15 cellular contexts compared by ENCODE assay signal in genomic region chr2:238024986-238025385, GRCh38. TPM values are rescaled to one million over a fixed set of nuclear protein-coding genes. Genes with fewer than 3 reads are reported as not detected.
A peak's percentile ranks its signal among the peaks of the same experiment; 100 is the strongest.
DNase-seq lines count a peak whose midpoint lies in the region; ATAC-seq and TF ChIP-seq lines count a peak whose summit lies in the region.
"Had no signal": no experiment of that assay in that cellular context is flagged by ENCODE, and none has a peak within 500 bp of the region (broad histone marks: within the 10 kb centered on the region; RNA-seq: fewer than 3 reads in every experiment).

No MANE protein-coding gene starts in this region.

- H3K9me3 ChIP-seq in mesenchymal stem cell (ENCODE audit: control insufficient read depth, low read length) (no peaks in the 10 kb centered on the region), BE2C (no peaks in the 10 kb centered on the region)
- H3K9me3 ChIP-seq: A549, body of pancreas, sigmoid colon, tibial nerve had no signal

- no peak for TF ChIP-seq CTCF in GM10248 (IDR thresholded peaks at IDR 0.05; ENCODE audit: control extremely low read depth, extremely low read depth, low read depth, missing control alignments)
- no peak for TF ChIP-seq CTCF in BE2C (IDR thresholded peaks at IDR 0.05; ENCODE audit: low read depth, low read length)

- H3K4me3 Mint-ChIP-seq in activated T-helper 2 cell treated with anti-CD3 and anti-CD28 coated beads, Interferon-gamma antibody, Interleukin-2, Interleukin-4, amounts not matched to agents 10 μg/mL and 5 μg/mL and 100 μg/mL, durations not matched to agents 14 hours and 24 hours and 36 hours (ENCODE audit: low read depth), result peak overlapping the region; percentile 66
- no peak overlapping the region for H3K4me3 Mint-ChIP-seq in stimulated activated naive CD8-positive, alpha-beta T cell treated with anti-CD3 and anti-CD28 coated beads, Interleukin-15, Interleukin-2, amounts not matched to agents 100 ng/mL and 50 ng/mL, for 24 hours

- no peak overlapping the region for H2AK5ac ChIP-seq in mesenchymal stem cell (ENCODE audit: low read length, severe bottlenecking)

- H2AFZ ChIP-seq in mesenchymal stem cell (ENCODE audit: low read depth, low read length), result no peak overlapping the region

- H3K27me3 ChIP-seq in mesenchymal stem cell (ENCODE audit: control insufficient read depth in 1 of 2, insufficient read depth in 1 of 2, low read length in 2 of 2) (no peaks in the 10 kb centered on the region), BE2C (no peaks in the 10 kb centered on the region)
- H3K27me3 ChIP-seq: body of pancreas, sigmoid colon, tibial nerve had no signal

- no peak overlapping the region for H4K8ac ChIP-seq in mesenchymal stem cell (ENCODE audit: low read length)

- H3K36me3 ChIP-seq in mesenchymal stem cell (ENCODE audit: control insufficient read depth in 1 of 2, insufficient read depth in 2 of 2, low read depth in 1 of 2, low read length in 2 of 2) (peaks cover 25 to 50% of the 10 kb centered on the region in 2 experiments), BE2C (peaks cover under 1% of the 10 kb centered on the region)

- no peak overlapping the region for H3K23ac ChIP-seq in mesenchymal stem cell (ENCODE audit: low read length in 2 of 2)

- no peak overlapping the region for H2BK5ac ChIP-seq in mesenchymal stem cell (ENCODE audit: low read depth, low read length, poor library complexity, severe bottlenecking)

- WGBS in mesenchymal stem cell, result 81% methylated on average over 8 of the region's 8 CpGs

- H4K91ac ChIP-seq in mesenchymal stem cell (ENCODE audit: low read length), result no peak overlapping the region

- H3K27ac Mint-ChIP-seq in activated T-helper 2 cell treated with anti-CD3 and anti-CD28 coated beads, Interferon-gamma antibody, Interleukin-2, Interleukin-4, amounts not matched to agents 10 μg/mL and 5 μg/mL and 100 μg/mL, durations not matched to agents 14 hours and 24 hours and 36 hours, result peak overlapping the region; percentile 86
- H3K27ac Mint-ChIP-seq in stimulated activated naive CD8-positive, alpha-beta T cell treated with anti-CD3 and anti-CD28 coated beads, Interleukin-15, Interleukin-2, amounts not matched to agents 100 ng/mL and 50 ng/mL, for 24 hours, result peak overlapping the region; percentile 61

- no peaks in the 10 kb centered on the region for H3K9me3 Mint-ChIP-seq in activated T-helper 2 cell treated with anti-CD3 and anti-CD28 coated beads, Interferon-gamma antibody, Interleukin-2, Interleukin-4, amounts not matched to agents 10 μg/mL and 5 μg/mL and 100 μg/mL, durations not matched to agents 14 hours and 24 hours and 36 hours
- no peaks in the 10 kb centered on the region for H3K9me3 Mint-ChIP-seq in stimulated activated naive CD8-positive, alpha-beta T cell treated with anti-CD3 and anti-CD28 coated beads, Interleukin-15, Interleukin-2, amounts not matched to agents 100 ng/mL and 50 ng/mL, for 24 hours

- peaks cover 72% of the 10 kb centered on the region for H3K36me3 Mint-ChIP-seq in activated T-helper 2 cell treated with anti-CD3 and anti-CD28 coated beads, Interferon-gamma antibody, Interleukin-2, Interleukin-4, amounts not matched to agents 10 μg/mL and 5 μg/mL and 100 μg/mL, durations not matched to agents 14 hours and 24 hours and 36 hours (ENCODE audit: low read depth)
- H3K36me3 Mint-ChIP-seq in stimulated activated naive CD8-positive, alpha-beta T cell treated with anti-CD3 and anti-CD28 coated beads, Interleukin-15, Interleukin-2, amounts not matched to agents 100 ng/mL and 50 ng/mL, for 24 hours (ENCODE audit: low read depth), result peaks cover 52% of the 10 kb centered on the region

- POLR2A ChIA-PET in GM10248 (lab: Yijun Ruan, JAX), result no interaction called here

- H3K18ac ChIP-seq in mesenchymal stem cell (ENCODE audit: low read depth in 1 of 2, low read length in 2 of 2), result no peak overlapping the region

- no peak overlapping the region for H2BK12ac ChIP-seq in mesenchymal stem cell (ENCODE audit: low read length in 2 of 2)

- H3K4ac ChIP-seq in mesenchymal stem cell (ENCODE audit: low read depth in 1 of 2, low read length in 2 of 2), result peak overlapping the region in 1 of 2 experiments; percentile 6

- CTCF ChIA-PET in GM10248 (lab: Yijun Ruan, JAX), result no interaction called here

- H3K9ac ChIP-seq in mesenchymal stem cell (ENCODE audit: low read length), result no peak overlapping the region

- H3K4me1 ChIP-seq in mesenchymal stem cell (ENCODE audit: control insufficient read depth, insufficient read depth, low read depth, low read length) (peaks cover 6% of the 10 kb centered on the region), BE2C (no peaks in the 10 kb centered on the region)
- H3K4me1 ChIP-seq: body of pancreas, sigmoid colon, tibial nerve had no signal

- H3K27me3 Mint-ChIP-seq in activated T-helper 2 cell treated with anti-CD3 and anti-CD28 coated beads, Interferon-gamma antibody, Interleukin-2, Interleukin-4, amounts not matched to agents 10 μg/mL and 5 μg/mL and 100 μg/mL, durations not matched to agents 14 hours and 24 hours and 36 hours (ENCODE audit: low read depth), result no peaks in the 10 kb centered on the region
- H3K27me3 Mint-ChIP-seq in stimulated activated naive CD8-positive, alpha-beta T cell treated with anti-CD3 and anti-CD28 coated beads, Interleukin-15, Interleukin-2, amounts not matched to agents 100 ng/mL and 50 ng/mL, for 24 hours, result no peaks in the 10 kb centered on the region

- no peak overlapping the region for H3K4me2 ChIP-seq in mesenchymal stem cell (ENCODE audit: low read length, poor library complexity, severe bottlenecking)
- H3K4me2 ChIP-seq: A549 had no signal

- intact Hi-C loops in activated T-helper 2 cell treated with anti-CD3 and anti-CD28 coated beads, Interferon-gamma antibody, Interleukin-2, Interleukin-4, amounts not matched to agents 10 μg/mL and 5 μg/mL and 100 μg/mL, durations not matched to agents 14 hours and 24 hours and 36 hours (cut with micrococcal nuclease), result loop anchor here (1.0 to 5.0 kb wide), 5 partner anchors 16 to 57 kb away; partner anchors contain the start of gene SCLY

- DNase-seq in activated CD4-positive, alpha-beta T cell treated with anti-CD3 and anti-CD28 coated beads for 48 hours, result peak; percentile 73
- DNase-seq in activated CD4-positive, alpha-beta T cell treated with anti-CD3 and anti-CD28 coated beads for 1 hour, result no peak
- DNase-seq in activated T-helper 2 cell treated with anti-CD3 and anti-CD28 coated beads, Interferon-gamma antibody, Interleukin-2, Interleukin-4, amounts not matched to agents 10 μg/mL and 5 μg/mL and 100 μg/mL, durations not matched to agents 14 hours and 24 hours and 36 hours (ENCODE audit: low spot score), result peak; percentile 33
- DNase-seq in mesenchymal stem cell, result peak; percentile 24
- no peak for DNase-seq in GM10248 (ENCODE audit: extremely low spot score)
- DNase-seq in BE2C, result no peak
- DNase-seq: body of pancreas, GDM1, NCI-H748 treated with DMSO at 0.1 percent for 48 hours, sigmoid colon had no signal

- H3K79me1 ChIP-seq in mesenchymal stem cell (replicated peaks; ENCODE audit: low read length, poor library complexity, severe bottlenecking), result peaks cover 20% of the 10 kb centered on the region

- no peak overlapping the region for H3K4me3 ChIP-seq in mesenchymal stem cell (ENCODE audit: insufficient read depth in 1 of 2, low read depth in 1 of 2, low read length in 2 of 2)
- no peak overlapping the region for H3K4me3 ChIP-seq in BE2C (ENCODE audit: low read depth, low read length)
- H3K4me3 ChIP-seq: A549, body of pancreas, K562, sigmoid colon, tibial nerve had no signal

- H3K4me1 Mint-ChIP-seq in activated T-helper 2 cell treated with anti-CD3 and anti-CD28 coated beads, Interferon-gamma antibody, Interleukin-2, Interleukin-4, amounts not matched to agents 10 μg/mL and 5 μg/mL and 100 μg/mL, durations not matched to agents 14 hours and 24 hours and 36 hours (ENCODE audit: low read depth), result peaks cover 38% of the 10 kb centered on the region
- peaks cover 46% of the 10 kb centered on the region for H3K4me1 Mint-ChIP-seq in stimulated activated naive CD8-positive, alpha-beta T cell treated with anti-CD3 and anti-CD28 coated beads, Interleukin-15, Interleukin-2, amounts not matched to agents 100 ng/mL and 50 ng/mL, for 24 hours (ENCODE audit: low read depth)

- no peak for ATAC-seq in HG02973 (IDR thresholded peaks at IDR 0.05; ENCODE audit: unreplicated experiment)
- ATAC-seq: A549, body of pancreas, K562 had no signal

- no peak overlapping the region for H3K14ac ChIP-seq in mesenchymal stem cell (ENCODE audit: low read length in 2 of 2)

- no peak overlapping the region for H2BK15ac ChIP-seq in mesenchymal stem cell (ENCODE audit: low read depth, poor library complexity, severe bottlenecking)

- no peak overlapping the region for H3K27ac ChIP-seq in mesenchymal stem cell (ENCODE audit: low read length, poor library complexity, severe bottlenecking)
- H3K27ac ChIP-seq: A549, body of pancreas, sigmoid colon, tibial nerve had no signal

- H2BK120ac ChIP-seq in mesenchymal stem cell (ENCODE audit: low read depth, low read length), result no peak overlapping the region

RNA-seq across cellular contexts. Expression of gene SCLY, which starts 35.8 kb away (rescaled TPM):
- 98.6 and 102 TPM in 2 replicates for total RNA-seq in activated T-helper 2 cell treated with anti-CD3 and anti-CD28 coated beads, Interferon-gamma antibody, Interleukin-2, Interleukin-4, amounts not matched to agents 10 μg/mL and 5 μg/mL and 100 μg/mL, durations not matched to agents 14 hours and 24 hours and 36 hours
- 11.3 TPM for polyA plus RNA-seq in mesenchymal stem cell (2013, experiment 1 of 2)
- polyA plus RNA-seq in mesenchymal stem cell (2013, experiment 2 of 2), result 10.6 TPM
- polyA plus RNA-seq in BE2C (2012; ENCODE audit: insufficient read depth, insufficient read length, low read depth), result 63.6 TPM

RNA-seq across cellular contexts. Expression of gene UBE2F, which starts 58.2 kb away (rescaled TPM):
- 137 and 146 TPM in 2 replicates for total RNA-seq in activated T-helper 2 cell treated with anti-CD3 and anti-CD28 coated beads, Interferon-gamma antibody, Interleukin-2, Interleukin-4, amounts not matched to agents 10 μg/mL and 5 μg/mL and 100 μg/mL, durations not matched to agents 14 hours and 24 hours and 36 hours
- 39.3 TPM for polyA plus RNA-seq in mesenchymal stem cell (2013, experiment 1 of 2)
- polyA plus RNA-seq in mesenchymal stem cell (2013, experiment 2 of 2), result 41.3 TPM
- polyA plus RNA-seq in BE2C (2012; ENCODE audit: insufficient read depth, insufficient read length, low read depth), result 51.8 TPM

Comparison
In these comparisons a context has a peak if more than half of its experiments do, and no peak if none do; other contexts are left out.
1. DNase-seq: peak in activated CD4-positive, alpha-beta T cell treated with anti-CD3 and anti-CD28 coated beads for 48 hours (single experiment), activated T-helper 2 cell treated with anti-CD3 and anti-CD28 coated beads, Interferon-gamma antibody, Interleukin-2, Interleukin-4, amounts not matched to agents 10 μg/mL and 5 μg/mL and 100 μg/mL, durations not matched to agents 14 hours and 24 hours and 36 hours (single experiment) and mesenchymal stem cell (single experiment); none in activated CD4-positive, alpha-beta T cell treated with anti-CD3 and anti-CD28 coated beads for 1 hour (single experiment), GM10248 (single experiment) and BE2C (single experiment).